ENCODE assay signal across 1 cellular context in the genomic region with DNA sequence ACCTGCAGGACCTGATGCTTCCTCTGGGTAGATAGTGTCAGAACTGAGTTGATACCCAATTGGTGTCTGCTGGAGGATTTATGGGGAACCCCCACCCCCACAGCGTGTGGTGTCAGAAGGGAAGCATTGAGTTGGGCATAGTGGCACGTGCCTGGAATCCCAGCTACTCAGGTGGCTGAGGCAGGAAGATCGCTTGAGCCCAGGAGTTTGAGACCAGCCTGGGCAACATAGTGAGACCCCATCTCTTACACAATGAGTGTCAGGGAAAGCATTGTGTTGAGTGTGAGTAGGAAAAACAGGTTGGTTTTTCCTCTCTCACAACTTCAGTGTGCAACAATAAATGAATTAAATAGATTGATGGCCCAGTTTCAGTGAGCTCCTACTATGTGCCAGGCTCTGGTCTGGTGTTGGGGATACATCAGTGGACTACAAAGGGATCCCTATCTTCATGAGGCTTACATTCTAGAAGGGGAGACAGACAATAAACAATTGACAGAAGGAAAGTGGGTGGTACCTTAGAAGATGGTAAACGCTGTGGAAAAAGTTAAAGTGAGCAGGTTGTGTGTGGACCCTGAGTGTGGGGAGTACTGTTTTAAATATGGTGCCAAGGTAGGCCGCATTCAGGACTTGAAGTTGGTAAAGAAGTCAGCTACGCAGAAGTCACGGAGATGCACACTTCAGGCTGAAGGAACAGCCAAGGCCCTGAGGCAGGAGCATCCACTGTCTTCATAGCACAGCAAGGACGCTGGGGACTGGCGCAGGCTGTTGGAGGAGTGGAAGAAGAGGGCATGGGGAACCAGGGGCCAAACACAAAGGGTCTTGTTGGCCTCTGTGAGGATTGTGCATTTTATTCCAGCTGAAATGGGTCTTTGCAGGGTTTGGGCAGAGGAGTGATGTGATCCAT.
TF ChIP-seq lines count a peak whose summit lies in the region.

No MANE protein-coding gene starts in this region.

TF ChIP-seq in IMR-90, 13 proteins besides CTCF, POLR2A, EP300 and RAD21:
- TF ChIP-seq NFE2L2 (IDR thresholded peaks at IDR 0.05; ENCODE audit: low read depth, low read length) (no peak), RCOR1 (IDR thresholded peaks at IDR 0.05; ENCODE audit: insufficient replicate concordance, low read length) (no peak), FOS (IDR thresholded peaks at IDR 0.05; ENCODE audit: low read depth, low read length) (no peak), RFX5 (IDR thresholded peaks at IDR 0.05; ENCODE audit: low read depth, low read length) (no peak), SMC3 (IDR thresholded peaks at IDR 0.05; ENCODE audit: low read depth, low read length) (no peak), CEBPB (IDR thresholded peaks at IDR 0.05; ENCODE audit: low read depth, low read length) (no peak), BHLHE40 (IDR thresholded peaks at IDR 0.05; ENCODE audit: low read depth, low read length) (no peak), CHD1 (IDR thresholded peaks at IDR 0.05; ENCODE audit: low read depth, low read length) (no peak), MAFK (IDR thresholded peaks at IDR 0.05; ENCODE audit: low read depth, low read length) (no peak), MXI1 (IDR thresholded peaks at IDR 0.05; ENCODE audit: borderline replicate concordance, low read depth, low read length) (no peak), MAZ (IDR thresholded peaks at IDR 0.05; ENCODE audit: borderline replicate concordance, low read depth, low read length) (no peak)
- TF ChIP-seq, protein P1, sequence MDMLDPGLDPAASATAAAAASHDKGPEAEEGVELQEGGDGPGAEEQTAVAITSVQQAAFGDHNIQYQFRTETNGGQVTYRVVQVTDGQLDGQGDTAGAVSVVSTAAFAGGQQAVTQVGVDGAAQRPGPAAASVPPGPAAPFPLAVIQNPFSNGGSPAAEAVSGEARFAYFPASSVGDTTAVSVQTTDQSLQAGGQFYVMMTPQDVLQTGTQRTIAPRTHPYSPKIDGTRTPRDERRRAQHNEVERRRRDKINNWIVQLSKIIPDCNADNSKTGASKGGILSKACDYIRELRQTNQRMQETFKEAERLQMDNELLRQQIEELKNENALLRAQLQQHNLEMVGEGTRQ (IDR thresholded peaks at IDR 0.05; ENCODE audit: low read depth, low read length), result no peak
- TF ChIP-seq, protein P2, sequence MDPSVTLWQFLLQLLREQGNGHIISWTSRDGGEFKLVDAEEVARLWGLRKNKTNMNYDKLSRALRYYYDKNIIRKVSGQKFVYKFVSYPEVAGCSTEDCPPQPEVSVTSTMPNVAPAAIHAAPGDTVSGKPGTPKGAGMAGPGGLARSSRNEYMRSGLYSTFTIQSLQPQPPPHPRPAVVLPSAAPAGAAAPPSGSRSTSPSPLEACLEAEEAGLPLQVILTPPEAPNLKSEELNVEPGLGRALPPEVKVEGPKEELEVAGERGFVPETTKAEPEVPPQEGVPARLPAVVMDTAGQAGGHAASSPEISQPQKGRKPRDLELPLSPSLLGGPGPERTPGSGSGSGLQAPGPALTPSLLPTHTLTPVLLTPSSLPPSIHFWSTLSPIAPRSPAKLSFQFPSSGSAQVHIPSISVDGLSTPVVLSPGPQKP (IDR thresholded peaks at IDR 0.05; ENCODE audit: borderline replicate concordance, low read depth, low read length), result no peak
TF ChIP-seq in IMR-90: peak in this region for 0.
